Comparison of ENCODE assay signal across 14 cellular contexts in genomic region chr7:80218723-80219122, GRCh38.
DNase-seq lines count a peak whose midpoint lies in the region; ATAC-seq, FAIRE-seq and TF ChIP-seq lines count a peak whose summit lies in the region.
"Had no signal": no experiment of that assay in that cellular context is flagged by ENCODE, and none has a peak within 500 bp of the region (broad histone marks: within the 10 kb centered on the region; RNA-seq: fewer than 3 reads in every experiment).

No MANE protein-coding gene starts in this region.

- peak; percentile 94 for FAIRE-seq in A549 (lab: Jason Lieb, UNC)
- FAIRE-seq: GM12892 had no signal

- H3K36me3 Mint-ChIP-seq in activated naive CD8-positive, alpha-beta T cell treated with anti-CD3 and anti-CD28 coated beads for 36 hours, result no peaks in the 10 kb centered on the region

- H3K79me2 ChIP-seq in hepatocyte, result no peaks in the 10 kb centered on the region

- H3K4me1 ChIP-seq in A549, result peaks cover 49% of the 10 kb centered on the region
- no peaks in the 10 kb centered on the region for H3K4me1 ChIP-seq in hepatocyte (ENCODE audit: insufficient read depth)
- H3K4me1 ChIP-seq in body of pancreas, result no peaks in the 10 kb centered on the region

- peaks cover 6% of the 10 kb centered on the region for H3K4me1 Mint-ChIP-seq in activated naive CD8-positive, alpha-beta T cell treated with anti-CD3 and anti-CD28 coated beads for 36 hours

- H3K27me3 ChIP-seq in hepatocyte (no peaks in the 10 kb centered on the region), body of pancreas (no peaks in the 10 kb centered on the region)

- no peaks in the 10 kb centered on the region for H3K27me3 Mint-ChIP-seq in activated naive CD8-positive, alpha-beta T cell treated with anti-CD3 and anti-CD28 coated beads for 36 hours
- H3K27me3 Mint-ChIP-seq: CD4-positive, alpha-beta T cell had no signal

- H3K4me2 ChIP-seq in A549, result peak overlapping the region; percentile 64
- H3K4me2 ChIP-seq in hepatocyte, result no peak overlapping the region

- peak in 1 of 2 experiments; percentile 18; a peak in 1 of 5 replicates for TF ChIP-seq EP300 in A549 (IDR thresholded peaks at IDR 0.05)

- TF ChIP-seq POLR2A in A549 (IDR thresholded peaks at IDR 0.05; ENCODE audit: low read length) (no peak), body of pancreas (IDR thresholded peaks at IDR 0.05) (no peak)

- no peaks in the 10 kb centered on the region for H3K9me3 Mint-ChIP-seq in activated naive CD8-positive, alpha-beta T cell treated with anti-CD3 and anti-CD28 coated beads for 36 hours
- H3K9me3 Mint-ChIP-seq: CD4-positive, alpha-beta T cell had no signal

- H3K4me3 ChIP-seq in A549, result no peak overlapping the region
- H3K4me3 ChIP-seq in hepatocyte, result no peak overlapping the region
- no peak overlapping the region for H3K4me3 ChIP-seq in body of pancreas

- H2AFZ ChIP-seq in hepatocyte, result no peak overlapping the region

- H3K36me3 ChIP-seq in hepatocyte (replicated peaks; ENCODE audit: insufficient read depth, low read depth) (no peaks in the 10 kb centered on the region), body of pancreas (replicated peaks in 1 of 2; ENCODE audit: insufficient read depth in 1 of 2, low read depth in 2 of 2) (no peaks in the 10 kb centered on the region)

- ATAC-seq in A549 (peak; percentile 85 to 86), GM18870 (IDR thresholded peaks at IDR 0.05; ENCODE audit: unreplicated experiment) (no peak), body of pancreas (no peak)

- TF ChIP-seq CTCF in A549 (IDR thresholded peaks at IDR 0.05) (no peak), hepatocyte (IDR thresholded peaks at IDR 0.05; ENCODE audit: poor library complexity) (no peak), body of pancreas (IDR thresholded peaks at IDR 0.05) (no peak)

- POLR2A ChIA-PET in A549 (lab: Yijun Ruan, JAX), result no interaction called here

- H3K27ac ChIP-seq in A549 (peak overlapping the region; percentile 26 to 50; a peak in 1 of 6 replicates), hepatocyte (no peak overlapping the region), body of pancreas (no peak overlapping the region)

- DNase-seq in A549 (ENCODE audit: low read depth in 1 of 2, low spot score in 1 of 2) (peak; percentile 40 to 81), H4 (ENCODE audit: low spot score) (peak; percentile 33), hepatocyte (ENCODE audit: low spot score) (peak; percentile 23), Ammon's horn (ENCODE audit: low spot score) (no peak), SIG-M5 (lab: John Stamatoyannopoulos, UW) (no peak), body of pancreas (no peak)
- DNase-seq in activated naive CD8-positive, alpha-beta T cell treated with anti-CD3 and anti-CD28 coated beads for 36 hours, result peak; percentile 4
- DNase-seq: activated CD4-positive, alpha-beta T cell treated with anti-CD3 and anti-CD28 coated beads, Interleukin-2, amount 50 U/mL, for 1 hour; anterior cingulate cortex; CD4-positive, alpha-beta T cell; Kasumi-1; stimulated activated CD4-positive, alpha-beta T cell treated with anti-CD3 and anti-CD28 coated beads, Interleukin-2, amount 100 ng/mL, for 24 hours had no signal

- H3K4me3 Mint-ChIP-seq in activated naive CD8-positive, alpha-beta T cell treated with anti-CD3 and anti-CD28 coated beads for 36 hours, result no peak overlapping the region
- H3K4me3 Mint-ChIP-seq: CD4-positive, alpha-beta T cell had no signal

- CTCF ChIA-PET in A549 (lab: Yijun Ruan, JAX), result no interaction called here

- intact Hi-C loops in body of pancreas (cut with DNase I), result no loop called here

- H3K9me3 ChIP-seq in A549, result no peaks in the 10 kb centered on the region
- H3K9me3 ChIP-seq in hepatocyte (ENCODE audit: low read depth), result no peaks in the 10 kb centered on the region
- no peaks in the 10 kb centered on the region for H3K9me3 ChIP-seq in body of pancreas

- H4K20me1 ChIP-seq in hepatocyte (ENCODE audit: insufficient read depth, poor library complexity, severe bottlenecking), result no peaks in the 10 kb centered on the region

- H3K27ac Mint-ChIP-seq in activated naive CD8-positive, alpha-beta T cell treated with anti-CD3 and anti-CD28 coated beads for 36 hours, result no peak overlapping the region
- H3K27ac Mint-ChIP-seq: CD4-positive, alpha-beta T cell had no signal

- no peaks in the 10 kb centered on the region for H3K9me2 ChIP-seq in hepatocyte (replicated peaks; ENCODE audit: insufficient read depth)

- TF ChIP-seq RAD21 in A549 (conservative IDR thresholded peaks at IDR 0.05 in 1 of 2, IDR thresholded peaks at IDR 0.05 in 1 of 2), result peak in 1 of 2 experiments; percentile 34; a peak in 2 of 5 replicates

- WGBS in A549 (ENCODE audit: missing lambda C conversion rate), result 3% methylated on average over 3 of the region's 3 CpGs
- WGBS in hepatocyte (ENCODE audit: low lambda C conversion rate, missing lambda C conversion rate), result 78% methylated on average over 3 of the region's 3 CpGs
- 50 to 61% methylated on average over 3 of the region's 3 CpGs for WGBS in body of pancreas, 2 donors

TF ChIP-seq in A549, 52 proteins besides CTCF, POLR2A, EP300 and RAD21:
- TF ChIP-seq CEBPB (IDR thresholded peaks at IDR 0.05), result peak in 1 of 2 experiments; percentile 15; a peak in 1 of 4 replicates
- TF ChIP-seq FOSL2 (IDR thresholded peaks at IDR 0.05), result peak; percentile 94
- peak; percentile 96 for TF ChIP-seq FOSL2 (CRISPR knock-in tag; IDR thresholded peaks at IDR 0.05)
- TF ChIP-seq GATA3 (IDR thresholded peaks at IDR 0.05; ENCODE audit: borderline replicate concordance), result peak; percentile 91
- TF ChIP-seq JUN (IDR thresholded peaks at IDR 0.05), result peak in 1 of 2 experiments; percentile 24; a peak in 1 of 5 replicates
- 0 out of 3 replicates have a peak, but pooled peaks have one; percentile 26 for TF ChIP-seq SMC3 (IDR thresholded peaks at IDR 0.05)
- TF ChIP-seq REST (IDR thresholded peaks at IDR 0.05), result no peak
- TF ChIP-seq JUNB (IDR thresholded peaks at IDR 0.05), result peak; percentile 93
- no peak for TF ChIP-seq HEYL (CRISPR knock-in tag; IDR thresholded peaks at IDR 0.05)
- TF ChIP-seq MAX (IDR thresholded peaks at IDR 0.05), result peak; percentile 22; the same call in 1 of the 2 replicates
TF ChIP-seq in A549: peak in this region for 7.

Comparison
In these comparisons a context has a peak if more than half of its experiments do, and no peak if none do; other contexts are left out.
1. ATAC-seq: peak in A549 (2 of 2); none in GM18870 (single experiment) and body of pancreas (single experiment).
2. DNase-seq: peak in A549 (2 of 2), H4 (single experiment), activated naive CD8-positive, alpha-beta T cell treated with anti-CD3 and anti-CD28 coated beads for 36 hours (single experiment) and hepatocyte (single experiment); none in Ammon's horn (single experiment), SIG-M5 (single experiment) and body of pancreas (0 of 4).
3. H3K27ac ChIP-seq: peak in A549 (2 of 2); none in hepatocyte (single experiment) and body of pancreas (0 of 4).